In genomic region chr19:6056801-6057650, GRCh38 we compare ENCODE assay signal across 1 cellular context.
A peak's percentile ranks its signal among the peaks of the same experiment; 100 is the strongest.
TF ChIP-seq lines count a peak whose summit lies in the region.

No MANE protein-coding gene starts in this region.

TF ChIP-seq in HepG2, 621 proteins besides CTCF, POLR2A, EP300 and RAD21 (continued from another document and continues in another):
- TF ChIP-seq AHDC1 (CRISPR knock-in tag; IDR thresholded peaks at IDR 0.05; ENCODE audit: borderline replicate concordance) (no peak), ZNF335 (CRISPR knock-in tag; IDR thresholded peaks at IDR 0.05) (no peak), MEIS1 (CRISPR knock-in tag; IDR thresholded peaks at IDR 0.05; ENCODE audit: borderline replicate concordance) (no peak), PHB2 (IDR thresholded peaks at IDR 0.05; ENCODE audit: partially characterized antibody) (no peak), RARA (CRISPR knock-in tag; IDR thresholded peaks at IDR 0.05) (peak; percentile 39; the same call in 1 of the 2 replicates), ERF (CRISPR knock-in tag; IDR thresholded peaks at IDR 0.05) (0 out of 2 replicates have a peak, but pooled peaks have one; percentile 24), AKAP8 (CRISPR knock-in tag; IDR thresholded peaks at IDR 0.05) (no peak), ZNF558 (CRISPR knock-in tag; IDR thresholded peaks at IDR 0.05; ENCODE audit: borderline replicate concordance) (no peak), MAFG (CRISPR knock-in tag; IDR thresholded peaks at IDR 0.05) (no peak), ATF2 (CRISPR knock-in tag; IDR thresholded peaks at IDR 0.05) (no peak), FOXC1 (CRISPR knock-in tag; IDR thresholded peaks at IDR 0.05; ENCODE audit: borderline replicate concordance) (no peak), ZNF205 (CRISPR knock-in tag; IDR thresholded peaks at IDR 0.05) (no peak), ZNF784 (CRISPR knock-in tag; IDR thresholded peaks at IDR 0.05; ENCODE audit: borderline replicate concordance) (no peak), ZBTB40 (IDR thresholded peaks at IDR 0.05) (no peak), ZBTB40 (CRISPR knock-in tag; IDR thresholded peaks at IDR 0.05) (no peak), ZNF782 (CRISPR knock-in tag; IDR thresholded peaks at IDR 0.05; ENCODE audit: borderline replicate concordance) (no peak), RORA (CRISPR knock-in tag; IDR thresholded peaks at IDR 0.05) (no peak), UBTF (CRISPR knock-in tag; IDR thresholded peaks at IDR 0.05) (no peak), ZBTB20 (CRISPR knock-in tag; IDR thresholded peaks at IDR 0.05; ENCODE audit: borderline replicate concordance, low read depth) (no peak), TEAD2 (CRISPR knock-in tag; IDR thresholded peaks at IDR 0.05) (no peak), ZNF496 (CRISPR knock-in tag; IDR thresholded peaks at IDR 0.05; ENCODE audit: insufficient replicate concordance) (no peak), RFX1 (IDR thresholded peaks at IDR 0.05) (peak; percentile 69), MBNL3 (CRISPR knock-in tag; conservative IDR thresholded peaks at IDR 0.05) (no peak), KAT2B (IDR thresholded peaks at IDR 0.05; ENCODE audit: borderline replicate concordance, low read depth, low read length) (no peak), ZNF235 (CRISPR knock-in tag; IDR thresholded peaks at IDR 0.05; ENCODE audit: borderline replicate concordance) (no peak), SALL2 (CRISPR knock-in tag; IDR thresholded peaks at IDR 0.05) (no peak), ZNF816 (CRISPR knock-in tag; IDR thresholded peaks at IDR 0.05; ENCODE audit: borderline replicate concordance) (no peak), IKZF1 (IDR thresholded peaks at IDR 0.05) (no peak), ATM (IDR thresholded peaks at IDR 0.05; ENCODE audit: borderline replicate concordance) (no peak), RBAK (CRISPR knock-in tag; IDR thresholded peaks at IDR 0.05) (no peak), FOXO4 (CRISPR knock-in tag; conservative IDR thresholded peaks at IDR 0.05) (no peak), THAP7 (CRISPR knock-in tag; IDR thresholded peaks at IDR 0.05) (no peak), MED1 (CRISPR knock-in tag; IDR thresholded peaks at IDR 0.05) (no peak), TBX3 (IDR thresholded peaks at IDR 0.05; ENCODE audit: borderline replicate concordance) (0 out of 2 replicates have a peak, but pooled peaks have one; percentile 12), ZNF34 (CRISPR knock-in tag; IDR thresholded peaks at IDR 0.05; ENCODE audit: borderline replicate concordance) (no peak), ZMYM2 (CRISPR knock-in tag; IDR thresholded peaks at IDR 0.05) (no peak), ZBTB42 (CRISPR knock-in tag; IDR thresholded peaks at IDR 0.05) (no peak), TFDP1 (CRISPR knock-in tag; IDR thresholded peaks at IDR 0.05; ENCODE audit: borderline replicate concordance) (peak; percentile 38; the same call in 1 of the 2 replicates), SSRP1 (CRISPR knock-in tag; IDR thresholded peaks at IDR 0.05) (no peak), ELF3 (CRISPR knock-in tag; IDR thresholded peaks at IDR 0.05) (peak; percentile 37), ZNF367 (CRISPR knock-in tag; IDR thresholded peaks at IDR 0.05; ENCODE audit: borderline replicate concordance) (no peak), SMAD1 (CRISPR knock-in tag; IDR thresholded peaks at IDR 0.05; ENCODE audit: borderline replicate concordance, low read depth) (0 out of 2 replicates have a peak, but pooled peaks have one; percentile 32)
